ENCODE assay signal across 8 cellular contexts in genomic region chr1:39954261-39954869, GRCh38. TPM values are rescaled to one million over a fixed set of nuclear protein-coding genes. Genes with fewer than 3 reads are reported as not detected.
DNase-seq lines count a peak whose midpoint lies in the region; ATAC-seq and TF ChIP-seq lines count a peak whose summit lies in the region.

No MANE protein-coding gene starts in this region.

- TF ChIP-seq CTCF in GM12875 (IDR thresholded peaks at IDR 0.05; ENCODE audit: borderline replicate concordance, insufficient read depth, low read depth, low read length) = no peak
- TF ChIP-seq CTCF in fibroblast of the aortic adventitia (IDR thresholded peaks at IDR 0.05; ENCODE audit: insufficient read depth, low read length) = no peak

- no peak overlapping the region for H3K27ac ChIP-seq in rectal smooth muscle tissue (ENCODE audit: low read depth, low read length)

- no peaks in the 10 kb centered on the region for H3K27me3 ChIP-seq in rectal smooth muscle tissue (ENCODE audit: control insufficient read depth, insufficient read depth, low read length)

- no peak for ATAC-seq in HG03460 (IDR thresholded peaks at IDR 0.05; ENCODE audit: unreplicated experiment)
- no peak for ATAC-seq in HG02973 (IDR thresholded peaks at IDR 0.05; ENCODE audit: unreplicated experiment)
- ATAC-seq in GM21367 (IDR thresholded peaks at IDR 0.05; ENCODE audit: unreplicated experiment) = no peak

- no peak overlapping the region for H3K9ac ChIP-seq in rectal smooth muscle tissue (ENCODE audit: low read length)

- no peaks in the 10 kb centered on the region for H3K36me3 ChIP-seq in rectal smooth muscle tissue (ENCODE audit: control insufficient read depth, insufficient read depth, low read length)

- DNase-seq in SIG-M5 (lab: John Stamatoyannopoulos, UW) = peak; percentile 73
- DNase-seq in fibroblast of the aortic adventitia (ENCODE audit: low read depth) = no peak
- DNase-seq in stimulated activated CD4-positive, alpha-beta T cell treated with anti-CD3 and anti-CD28 coated beads, Interleukin-1b, Interleukin-23, amount 100 ng/mL, for 48 hours = no peak

- H3K4me3 ChIP-seq in GM12875 (ENCODE audit: low read depth, low read length) (peak overlapping the region; percentile 89), fibroblast of the aortic adventitia (ENCODE audit: low read depth, low read length) (peak overlapping the region; percentile 35), rectal smooth muscle tissue (ENCODE audit: low read length) (peak overlapping the region; percentile 43)

- peaks cover 8% of the 10 kb centered on the region for H3K4me1 ChIP-seq in rectal smooth muscle tissue (ENCODE audit: control insufficient read depth, insufficient read depth, low read length)

RNA-seq across cellular contexts. Expression of gene MFSD2A, which starts 0.6 kb away (rescaled TPM):
- total RNA-seq in fibroblast of the aortic adventitia (ENCODE audit: low replicate concordance) = 0.49 and 2.3 TPM in 2 replicates

RNA-seq across cellular contexts. Expression of gene MYCL, which starts 52.6 kb away (rescaled TPM):
- total RNA-seq in fibroblast of the aortic adventitia (ENCODE audit: low replicate concordance) = 0.41 and 0.81 TPM in 2 replicates

Comparison
In these comparisons a context has a peak if more than half of its experiments do, and no peak if none do; other contexts are left out.
1. H3K4me3 ChIP-seq: peak in every context shown above with its lines; median percentile 89 in GM12875; 43 in rectal smooth muscle tissue; 35 in fibroblast of the aortic adventitia.